1 cellular context compared by ENCODE assay signal in the genomic region with DNA sequence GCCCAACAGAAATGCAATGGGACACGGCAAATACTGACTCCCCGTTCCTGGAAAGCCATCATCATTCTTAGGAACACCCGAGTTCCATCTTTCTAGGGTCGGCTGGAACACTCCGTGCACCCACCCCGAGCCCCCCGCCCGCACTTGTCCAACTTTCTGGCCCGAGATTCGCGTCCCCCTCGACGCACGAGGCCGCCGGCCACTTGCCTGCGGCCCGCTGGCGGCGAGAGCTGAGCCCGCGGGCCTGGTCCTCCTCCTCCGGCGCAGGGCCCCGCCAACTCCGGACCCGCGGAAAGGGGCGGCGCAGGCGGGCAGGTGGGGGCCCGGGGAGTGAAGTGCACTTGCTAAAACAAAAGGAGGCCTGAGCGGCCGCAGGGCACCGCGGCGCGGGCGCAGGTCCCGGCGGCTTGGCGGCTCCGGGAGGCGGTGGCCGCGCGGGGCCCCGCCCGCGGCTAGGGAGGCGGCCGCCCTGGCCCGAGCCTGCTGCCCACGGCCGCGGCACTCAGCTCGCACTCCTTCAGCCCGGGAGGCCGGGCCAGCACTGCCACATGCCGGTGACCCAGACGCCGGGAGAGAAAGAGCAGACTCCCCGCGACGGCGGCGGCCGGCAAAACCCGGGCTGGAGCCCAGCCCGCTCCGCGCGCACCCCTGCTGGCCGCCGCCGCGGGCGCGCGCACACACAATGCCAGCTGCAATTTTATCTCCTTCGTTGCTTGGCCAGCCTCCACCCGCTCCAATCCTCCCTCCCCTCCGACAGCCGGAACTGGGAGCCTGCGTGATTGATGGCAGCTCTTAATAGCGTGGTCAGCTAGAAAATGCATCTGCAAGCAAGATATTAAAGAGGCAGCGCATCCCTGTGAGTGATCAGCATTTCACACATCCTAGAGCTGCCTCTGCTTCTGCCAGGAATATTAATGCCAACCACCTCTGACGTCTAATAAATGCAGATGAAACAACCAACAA.
TF ChIP-seq lines count a peak whose summit lies in the region.

No MANE protein-coding gene starts in this region.

TF ChIP-seq in GM12878, 131 proteins besides CTCF, POLR2A, EP300 and RAD21 (continued from another document and continues in another):
- TF ChIP-seq, protein P1, sequence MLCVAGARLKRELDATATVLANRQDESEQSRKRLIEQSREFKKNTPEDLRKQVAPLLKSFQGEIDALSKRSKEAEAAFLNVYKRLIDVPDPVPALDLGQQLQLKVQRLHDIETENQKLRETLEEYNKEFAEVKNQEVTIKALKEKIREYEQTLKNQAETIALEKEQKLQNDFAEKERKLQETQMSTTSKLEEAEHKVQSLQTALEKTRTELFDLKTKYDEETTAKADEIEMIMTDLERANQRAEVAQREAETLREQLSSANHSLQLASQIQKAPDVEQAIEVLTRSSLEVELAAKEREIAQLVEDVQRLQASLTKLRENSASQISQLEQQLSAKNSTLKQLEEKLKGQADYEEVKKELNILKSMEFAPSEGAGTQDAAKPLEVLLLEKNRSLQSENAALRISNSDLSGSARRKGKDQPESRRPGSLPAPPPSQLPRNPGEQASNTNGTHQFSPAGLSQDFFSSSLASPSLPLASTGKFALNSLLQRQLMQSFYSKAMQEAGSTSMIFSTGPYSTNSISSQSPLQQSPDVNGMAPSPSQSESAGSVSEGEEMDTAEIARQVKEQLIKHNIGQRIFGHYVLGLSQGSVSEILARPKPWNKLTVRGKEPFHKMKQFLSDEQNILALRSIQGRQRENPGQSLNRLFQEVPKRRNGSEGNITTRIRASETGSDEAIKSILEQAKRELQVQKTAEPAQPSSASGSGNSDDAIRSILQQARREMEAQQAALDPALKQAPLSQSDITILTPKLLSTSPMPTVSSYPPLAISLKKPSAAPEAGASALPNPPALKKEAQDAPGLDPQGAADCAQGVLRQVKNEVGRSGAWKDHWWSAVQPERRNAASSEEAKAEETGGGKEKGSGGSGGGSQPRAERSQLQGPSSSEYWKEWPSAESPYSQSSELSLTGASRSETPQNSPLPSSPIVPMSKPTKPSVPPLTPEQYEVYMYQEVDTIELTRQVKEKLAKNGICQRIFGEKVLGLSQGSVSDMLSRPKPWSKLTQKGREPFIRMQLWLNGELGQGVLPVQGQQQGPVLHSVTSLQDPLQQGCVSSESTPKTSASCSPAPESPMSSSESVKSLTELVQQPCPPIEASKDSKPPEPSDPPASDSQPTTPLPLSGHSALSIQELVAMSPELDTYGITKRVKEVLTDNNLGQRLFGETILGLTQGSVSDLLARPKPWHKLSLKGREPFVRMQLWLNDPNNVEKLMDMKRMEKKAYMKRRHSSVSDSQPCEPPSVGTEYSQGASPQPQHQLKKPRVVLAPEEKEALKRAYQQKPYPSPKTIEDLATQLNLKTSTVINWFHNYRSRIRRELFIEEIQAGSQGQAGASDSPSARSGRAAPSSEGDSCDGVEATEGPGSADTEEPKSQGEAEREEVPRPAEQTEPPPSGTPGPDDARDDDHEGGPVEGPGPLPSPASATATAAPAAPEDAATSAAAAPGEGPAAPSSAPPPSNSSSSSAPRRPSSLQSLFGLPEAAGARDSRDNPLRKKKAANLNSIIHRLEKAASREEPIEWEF (IDR thresholded peaks at IDR 0.05; ENCODE audit: insufficient replicate concordance, low read depth, low read length), result no peak
- no peak for TF ChIP-seq TARDBP (IDR thresholded peaks at IDR 0.05; ENCODE audit: borderline replicate concordance)
- no peak for TF ChIP-seq ZNF207 (IDR thresholded peaks at IDR 0.05; ENCODE audit: borderline replicate concordance)
- TF ChIP-seq, protein P2, sequence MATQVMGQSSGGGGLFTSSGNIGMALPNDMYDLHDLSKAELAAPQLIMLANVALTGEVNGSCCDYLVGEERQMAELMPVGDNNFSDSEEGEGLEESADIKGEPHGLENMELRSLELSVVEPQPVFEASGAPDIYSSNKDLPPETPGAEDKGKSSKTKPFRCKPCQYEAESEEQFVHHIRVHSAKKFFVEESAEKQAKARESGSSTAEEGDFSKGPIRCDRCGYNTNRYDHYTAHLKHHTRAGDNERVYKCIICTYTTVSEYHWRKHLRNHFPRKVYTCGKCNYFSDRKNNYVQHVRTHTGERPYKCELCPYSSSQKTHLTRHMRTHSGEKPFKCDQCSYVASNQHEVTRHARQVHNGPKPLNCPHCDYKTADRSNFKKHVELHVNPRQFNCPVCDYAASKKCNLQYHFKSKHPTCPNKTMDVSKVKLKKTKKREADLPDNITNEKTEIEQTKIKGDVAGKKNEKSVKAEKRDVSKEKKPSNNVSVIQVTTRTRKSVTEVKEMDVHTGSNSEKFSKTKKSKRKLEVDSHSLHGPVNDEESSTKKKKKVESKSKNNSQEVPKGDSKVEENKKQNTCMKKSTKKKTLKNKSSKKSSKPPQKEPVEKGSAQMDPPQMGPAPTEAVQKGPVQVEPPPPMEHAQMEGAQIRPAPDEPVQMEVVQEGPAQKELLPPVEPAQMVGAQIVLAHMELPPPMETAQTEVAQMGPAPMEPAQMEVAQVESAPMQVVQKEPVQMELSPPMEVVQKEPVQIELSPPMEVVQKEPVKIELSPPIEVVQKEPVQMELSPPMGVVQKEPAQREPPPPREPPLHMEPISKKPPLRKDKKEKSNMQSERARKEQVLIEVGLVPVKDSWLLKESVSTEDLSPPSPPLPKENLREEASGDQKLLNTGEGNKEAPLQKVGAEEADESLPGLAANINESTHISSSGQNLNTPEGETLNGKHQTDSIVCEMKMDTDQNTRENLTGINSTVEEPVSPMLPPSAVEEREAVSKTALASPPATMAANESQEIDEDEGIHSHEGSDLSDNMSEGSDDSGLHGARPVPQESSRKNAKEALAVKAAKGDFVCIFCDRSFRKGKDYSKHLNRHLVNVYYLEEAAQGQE (IDR thresholded peaks at IDR 0.05; ENCODE audit: low read depth, low read length), result no peak
- TF ChIP-seq ZNF592 (IDR thresholded peaks at IDR 0.05), result no peak
- TF ChIP-seq NFXL1 (IDR thresholded peaks at IDR 0.05; ENCODE audit: borderline replicate concordance), result no peak
- no peak for TF ChIP-seq CEBPB (IDR thresholded peaks at IDR 0.05; ENCODE audit: borderline replicate concordance in 1 of 2, low read depth in 2 of 2, low read length in 2 of 2)
- TF ChIP-seq SMAD1 (IDR thresholded peaks at IDR 0.05; ENCODE audit: low read depth, partially characterized antibody), result no peak
- peak; percentile 65; the same call in 1 of the 2 replicates for TF ChIP-seq RB1 (IDR thresholded peaks at IDR 0.05; ENCODE audit: borderline replicate concordance)
- peak; percentile 93 for TF ChIP-seq LARP7 (IDR thresholded peaks at IDR 0.05)
- no peak for TF ChIP-seq ZZZ3 (IDR thresholded peaks at IDR 0.05; ENCODE audit: control insufficient read depth, insufficient read length, low read depth)
- TF ChIP-seq NKRF (conservative IDR thresholded peaks at IDR 0.05), result no peak; the same call in none of the 2 replicates
- no peak for TF ChIP-seq STAT3 (IDR thresholded peaks at IDR 0.05; ENCODE audit: low read depth, low read length)
- TF ChIP-seq, protein P3, sequence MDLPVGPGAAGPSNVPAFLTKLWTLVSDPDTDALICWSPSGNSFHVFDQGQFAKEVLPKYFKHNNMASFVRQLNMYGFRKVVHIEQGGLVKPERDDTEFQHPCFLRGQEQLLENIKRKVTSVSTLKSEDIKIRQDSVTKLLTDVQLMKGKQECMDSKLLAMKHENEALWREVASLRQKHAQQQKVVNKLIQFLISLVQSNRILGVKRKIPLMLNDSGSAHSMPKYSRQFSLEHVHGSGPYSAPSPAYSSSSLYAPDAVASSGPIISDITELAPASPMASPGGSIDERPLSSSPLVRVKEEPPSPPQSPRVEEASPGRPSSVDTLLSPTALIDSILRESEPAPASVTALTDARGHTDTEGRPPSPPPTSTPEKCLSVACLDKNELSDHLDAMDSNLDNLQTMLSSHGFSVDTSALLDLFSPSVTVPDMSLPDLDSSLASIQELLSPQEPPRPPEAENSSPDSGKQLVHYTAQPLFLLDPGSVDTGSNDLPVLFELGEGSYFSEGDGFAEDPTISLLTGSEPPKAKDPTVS (IDR thresholded peaks at IDR 0.05; ENCODE audit: low read depth, low read length), result no peak
- TF ChIP-seq NR2C2 (IDR thresholded peaks at IDR 0.05; ENCODE audit: borderline replicate concordance, control insufficient read depth, insufficient read length, low read depth), result no peak
- peak; percentile 43; the same call in 1 of the 2 replicates for TF ChIP-seq RUNX3 (IDR thresholded peaks at IDR 0.05; ENCODE audit: low read length)
- TF ChIP-seq SMAD5 (IDR thresholded peaks at IDR 0.05; ENCODE audit: low read depth), result no peak
- no peak for TF ChIP-seq CEBPZ (IDR thresholded peaks at IDR 0.05; ENCODE audit: low read depth, low read length)
- TF ChIP-seq CBFB (IDR thresholded peaks at IDR 0.05; ENCODE audit: low read depth), result no peak
- TF ChIP-seq, protein P4, sequence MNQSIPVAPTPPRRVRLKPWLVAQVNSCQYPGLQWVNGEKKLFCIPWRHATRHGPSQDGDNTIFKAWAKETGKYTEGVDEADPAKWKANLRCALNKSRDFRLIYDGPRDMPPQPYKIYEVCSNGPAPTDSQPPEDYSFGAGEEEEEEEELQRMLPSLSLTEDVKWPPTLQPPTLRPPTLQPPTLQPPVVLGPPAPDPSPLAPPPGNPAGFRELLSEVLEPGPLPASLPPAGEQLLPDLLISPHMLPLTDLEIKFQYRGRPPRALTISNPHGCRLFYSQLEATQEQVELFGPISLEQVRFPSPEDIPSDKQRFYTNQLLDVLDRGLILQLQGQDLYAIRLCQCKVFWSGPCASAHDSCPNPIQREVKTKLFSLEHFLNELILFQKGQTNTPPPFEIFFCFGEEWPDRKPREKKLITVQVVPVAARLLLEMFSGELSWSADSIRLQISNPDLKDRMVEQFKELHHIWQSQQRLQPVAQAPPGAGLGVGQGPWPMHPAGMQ (IDR thresholded peaks at IDR 0.05; ENCODE audit: borderline replicate concordance), result no peak
- no peak for TF ChIP-seq PAX8 (IDR thresholded peaks at IDR 0.05)
- peak; percentile 75 for TF ChIP-seq YY1 (IDR thresholded peaks at IDR 0.05; ENCODE audit: low read depth, low read length)
